Comparison of ENCODE assay signal across 24 cellular contexts in genomic region chr14:57699947-57700346, GRCh38.
DNase-seq lines count a peak whose midpoint lies in the region; ATAC-seq, FAIRE-seq and TF ChIP-seq lines count a peak whose summit lies in the region.
"Had no signal": no experiment of that assay in that cellular context is flagged by ENCODE, and none has a peak within 500 bp of the region (broad histone marks: within the 10 kb centered on the region; RNA-seq: fewer than 3 reads in every experiment).

No MANE protein-coding gene starts in this region.

- H3K9me2 ChIP-seq in PC-3 (replicated peaks; ENCODE audit: low read length) (no peaks in the 10 kb centered on the region), OCI-LY7 (ENCODE audit: insufficient read depth, low read length) (no peaks in the 10 kb centered on the region)

- FAIRE-seq in urothelium cell line (lab: Jason Lieb, UNC), result peak; percentile 84
- FAIRE-seq: A549, GM12878, GM12892, GM18507 had no signal

- H3K4me1 ChIP-seq in HEK293 (ENCODE audit: control insufficient read depth, insufficient read depth, low read length) (no peaks in the 10 kb centered on the region), PC-3 (ENCODE audit: insufficient read depth, low read length) (no peaks in the 10 kb centered on the region), OCI-LY7 (ENCODE audit: insufficient read depth, low read length, poor library complexity, severe bottlenecking) (no peaks in the 10 kb centered on the region)
- H3K4me1 ChIP-seq: A549, BLaER1 had no signal

- no peak overlapping the region for H3K9ac ChIP-seq in PC-3 (ENCODE audit: low read length)
- H3K9ac ChIP-seq: BLaER1 had no signal

- no peaks in the 10 kb centered on the region for H3F3A ChIP-seq in PC-3 (ENCODE audit: low read length, unreplicated experiment)

- H3K27me3 ChIP-seq in PC-3 (ENCODE audit: low read length), result peaks cover 14% of the 10 kb centered on the region; the same call in 1 of the 2 replicates
- H3K27me3 ChIP-seq: BLaER1 had no signal

- ATAC-seq in PC-3, result no peak
- ATAC-seq: A549, GM12878 had no signal

- CTCF ChIA-PET in HEK293 (lab: Yijun Ruan, JAX) (no interaction called here), PC-3 (lab: Charles Lee) (no interaction called here), OCI-LY7 (lab: Charles Lee; ENCODE audit: unreplicated experiment) (no interaction called here)

- intact Hi-C loops in PC-3 (cut with micrococcal nuclease), result no loop called here
- intact Hi-C loops in OCI-LY7 (cut with micrococcal nuclease; ENCODE audit: unreplicated experiment), result no loop called here

- H4K20me1 ChIP-seq in PC-3 (ENCODE audit: low read length) (no peaks in the 10 kb centered on the region), OCI-LY7 (ENCODE audit: insufficient read depth, low read length) (no peaks in the 10 kb centered on the region)
- H4K20me1 ChIP-seq: BLaER1 had no signal

- no peak overlapping the region for H3K4me2 ChIP-seq in PC-3 (ENCODE audit: low read length)
- H3K4me2 ChIP-seq in OCI-LY7 (ENCODE audit: low read length), result no peak overlapping the region
- H3K4me2 ChIP-seq: A549, BLaER1 had no signal

- H2AFZ ChIP-seq in PC-3 (ENCODE audit: low read length), result no peak overlapping the region
- H2AFZ ChIP-seq in OCI-LY7 (ENCODE audit: low read length), result no peak overlapping the region

- BruUV-seq in PC-3 (replicated peaks; lab: Mats Ljungman, UMichigan) (no TSS peak), OCI-LY7 (replicated peaks; lab: Mats Ljungman, UMichigan) (no TSS peak)

- H3K36me3 ChIP-seq in HEK293 (ENCODE audit: control insufficient read depth in 2 of 2, insufficient read depth in 1 of 2, low read length in 2 of 2) (no peaks in the 10 kb centered on the region), PC-3 (ENCODE audit: low read depth, low read length) (no peaks in the 10 kb centered on the region), OCI-LY7 (ENCODE audit: insufficient read depth, low read length) (no peaks in the 10 kb centered on the region)
- H3K36me3 ChIP-seq: BLaER1 had no signal

- no peak for TF ChIP-seq CTCF in HEK293 (tag by site-specific recombination; IDR thresholded peaks at IDR 0.05)
- no peak for TF ChIP-seq CTCF in PC-3 (conservative IDR thresholded peaks at IDR 0.05; ENCODE audit: low read depth, low read length)
- TF ChIP-seq CTCF in OCI-LY7 (conservative IDR thresholded peaks at IDR 0.05; ENCODE audit: low read length), result no peak

- H3K4me3 ChIP-seq in HEK293 (ENCODE audit: low read depth, low read length), result no peak overlapping the region
- no peak overlapping the region for H3K4me3 ChIP-seq in PC-3 (ENCODE audit: low read length)
- no peak overlapping the region for H3K4me3 ChIP-seq in OCI-LY7 (ENCODE audit: low read depth, low read length, poor library complexity, severe bottlenecking)
- H3K4me3 ChIP-seq: A549, BLaER1, GM12878 had no signal

- POLR2A ChIA-PET in HEK293 (lab: Yijun Ruan, JAX) (no interaction called here), PC-3 (lab: Charles Lee; ENCODE audit: unreplicated experiment) (no interaction called here), OCI-LY7 (lab: Charles Lee) (no interaction called here)

- DNase-seq in PC-3 (peak; percentile 53), urothelium cell line (ENCODE audit: low spot score) (no peak), OCI-LY7 (ENCODE audit: low spot score) (no peak)
- no peak for DNase-seq in activated CD4-positive, CD25-positive, alpha-beta regulatory T cell (lab: John Stamatoyannopoulos, UW)
- DNase-seq: AML-193; C1 segment of cervical spinal cord; CD4-positive, alpha-beta memory T cell; CD4-positive, CD25-positive, alpha-beta regulatory T cell; CD8-positive, alpha-beta memory T cell; COR-L47; DMS 273 treated with DMSO at 0.1 percent for 48 hours; DMS153; DMS53; DMS79; DND-41; EL; GDM1 had no signal

- H3K27ac ChIP-seq in HEK293 (ENCODE audit: extremely low read depth, low read depth, low read length), result no peak overlapping the region
- H3K27ac ChIP-seq in PC-3 (ENCODE audit: low read length), result no peak overlapping the region
- H3K27ac ChIP-seq in OCI-LY7 (ENCODE audit: low read depth, low read length, poor library complexity, severe bottlenecking), result no peak overlapping the region
- H3K27ac ChIP-seq: 22Rv1, A549, BLaER1 had no signal

- H3K9me3 ChIP-seq in HEK293 (ENCODE audit: control insufficient read depth, insufficient read depth, low read depth, low read length) (no peaks in the 10 kb centered on the region), PC-3 (ENCODE audit: low read length) (no peaks in the 10 kb centered on the region), OCI-LY7 (ENCODE audit: low read length) (no peaks in the 10 kb centered on the region)
- H3K9me3 ChIP-seq: A549, BLaER1 had no signal

- no peaks in the 10 kb centered on the region for H3K79me2 ChIP-seq in PC-3 (ENCODE audit: low read length)
- H3K79me2 ChIP-seq in OCI-LY7 (ENCODE audit: insufficient read depth, low read depth, low read length), result no peaks in the 10 kb centered on the region

TF ChIP-seq in HEK293, 187 proteins besides CTCF, POLR2A, EP300 and RAD21:
- TF ChIP-seq ZNF266 (tag by site-specific recombination; IDR thresholded peaks at IDR 0.05; ENCODE audit: low read depth) (no peak), SCRT2 (tag by site-specific recombination; IDR thresholded peaks at IDR 0.05) (peak; percentile 73; the same call in 1 of the 2 replicates), KLF1 (tag by site-specific recombination; IDR thresholded peaks at IDR 0.05) (no peak), GLI2 (tag by site-specific recombination; IDR thresholded peaks at IDR 0.05; ENCODE audit: borderline replicate concordance, low read depth) (no peak), ZNF449 (tag by site-specific recombination; IDR thresholded peaks at IDR 0.05) (no peak)
